1 cellular context compared by ENCODE assay signal in the genomic region with DNA sequence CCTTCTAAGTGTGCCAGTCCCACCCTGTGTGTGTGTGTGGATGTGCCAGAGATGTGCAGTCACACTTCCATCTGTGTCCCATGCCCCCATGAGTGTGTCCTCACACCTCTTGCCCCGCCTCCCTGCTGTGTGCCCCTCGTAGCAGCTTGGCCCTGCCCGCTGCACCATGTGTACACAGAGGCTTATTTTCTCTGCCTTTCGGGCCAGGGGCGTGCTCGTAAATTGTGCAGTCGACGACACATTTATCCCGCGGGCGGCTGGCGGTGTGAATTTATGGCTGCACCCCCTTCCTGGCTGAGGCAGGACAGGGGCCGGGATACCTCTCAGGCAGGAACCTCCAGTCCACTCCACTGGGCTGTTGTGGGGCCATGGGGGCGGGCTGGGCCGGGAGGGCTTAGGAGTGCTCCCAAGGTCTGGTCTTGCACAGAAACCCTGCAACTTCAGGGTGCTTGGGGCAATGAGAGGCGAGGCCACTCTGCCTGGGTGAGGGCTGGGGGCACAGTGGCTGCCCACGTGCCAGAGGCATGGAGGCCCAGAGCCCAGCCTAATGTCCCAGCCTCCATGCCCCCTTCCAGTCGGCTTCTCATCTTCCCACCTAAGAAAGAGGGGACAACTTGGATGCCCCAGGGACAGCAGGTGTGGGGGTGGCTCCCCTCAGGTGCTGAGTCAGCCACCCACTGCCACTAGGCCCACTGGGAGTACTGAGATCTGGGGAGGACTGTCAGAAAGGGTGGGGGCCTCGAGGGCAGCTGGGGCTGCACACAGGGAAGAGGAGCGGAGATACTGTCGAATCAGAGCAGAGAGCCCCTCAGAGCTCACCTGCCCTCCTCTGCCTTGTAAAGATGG.
A peak's percentile ranks its signal among the peaks of the same experiment; 100 is the strongest.
TF ChIP-seq lines count a peak whose summit lies in the region.

No MANE protein-coding gene starts in this region.

TF ChIP-seq in HepG2, 621 proteins besides CTCF, POLR2A, EP300 and RAD21:
- TF ChIP-seq RBM22 (optimal IDR thresholded peaks at IDR 0.05; ENCODE audit: low read length) (no peak), ZNF619 (CRISPR knock-in tag; IDR thresholded peaks at IDR 0.05) (no peak), ZNF263 (CRISPR knock-in tag; IDR thresholded peaks at IDR 0.05) (0 out of 2 replicates have a peak, but pooled peaks have one; percentile 16)
